In the genomic region with DNA sequence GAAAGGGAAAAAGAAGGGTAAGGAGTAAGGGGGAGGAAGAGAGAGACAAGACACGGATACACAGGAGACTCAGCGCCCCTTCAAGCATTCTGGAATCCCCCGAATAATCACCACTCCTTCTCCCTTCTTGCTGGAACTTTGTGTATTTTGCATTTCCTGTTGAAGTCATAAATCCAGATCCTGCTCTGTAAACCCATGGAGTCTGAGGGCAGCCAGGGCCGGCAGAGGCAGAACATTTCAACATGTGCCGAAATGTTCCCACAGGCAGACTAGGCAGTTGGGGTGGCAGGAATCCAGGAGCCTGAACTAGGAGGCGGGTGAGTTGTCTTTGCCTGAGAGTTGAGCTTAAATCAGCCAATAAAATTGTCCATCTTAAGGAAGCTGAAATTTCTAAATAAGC, we compare ENCODE assay signal across 9 cellular contexts.
DNase-seq lines count a peak whose midpoint lies in the region; ATAC-seq and TF ChIP-seq lines count a peak whose summit lies in the region.
"Had no signal": no experiment of that assay in that cellular context is flagged by ENCODE, and none has a peak within 500 bp of the region (broad histone marks: within the 10 kb centered on the region; RNA-seq: fewer than 3 reads in every experiment).

No MANE protein-coding gene starts in this region.

- TF ChIP-seq CTCF in HFF-Myc (IDR thresholded peaks at IDR 0.05; ENCODE audit: low read depth, low read length, missing control alignments): no peak
- no peak for TF ChIP-seq CTCF in coronary artery (IDR thresholded peaks at IDR 0.05)
- no peak for TF ChIP-seq CTCF in liver (IDR thresholded peaks at IDR 0.05; ENCODE audit: low read depth, low read length, missing input control)
- TF ChIP-seq CTCF in stomach (IDR thresholded peaks at IDR 0.05): no peak
- TF ChIP-seq CTCF in progenitor cell of endocrine pancreas (IDR thresholded peaks at IDR 0.05; ENCODE audit: unreplicated experiment): no peak

- no peaks in the 10 kb centered on the region for H3K27me3 ChIP-seq in liver (ENCODE audit: control insufficient read depth in 4 of 4, insufficient read depth in 4 of 4, low read length in 3 of 4)
- peaks cover 0 to 5% (median 0%) of the 10 kb centered on the region in 3 donors for H3K27me3 ChIP-seq in stomach

- no peak for ATAC-seq in GM18868 (IDR thresholded peaks at IDR 0.05; ENCODE audit: unreplicated experiment)

- H3K27me3 Mint-ChIP-seq in progenitor cell of endocrine pancreas: peaks cover 18% of the 10 kb centered on the region

- H3K4me1 ChIP-seq in liver (ENCODE audit: control insufficient read depth in 4 of 4, insufficient read depth in 4 of 4, low read length in 3 of 4) (peaks cover 0 to 6% (median 0%) of the 10 kb centered on the region in 4 donors), stomach (peaks cover 17 to 68% (median 41%) of the 10 kb centered on the region in 4 donors)

- 59% methylated on average over 6 of the region's 6 CpGs for WGBS in liver
- 44 to 63% (median 51%) methylated on average over 6 of the region's 6 CpGs for WGBS in stomach, 5 donors

- TF ChIP-seq RAD21 in liver (IDR thresholded peaks at IDR 0.05): peak in 1 of 2 donors; percentile 54

- no peak overlapping the region for H3K9ac ChIP-seq in liver (ENCODE audit: low read depth in 1 of 2, low read length in 2 of 2)

- H3K27ac Mint-ChIP-seq in progenitor cell of endocrine pancreas: no peak overlapping the region

- no peak for TF ChIP-seq POLR2A in stomach (IDR thresholded peaks at IDR 0.05)

- H3K4me3 Mint-ChIP-seq in progenitor cell of endocrine pancreas (ENCODE audit: low read depth): no peak overlapping the region

- H3K36me3 ChIP-seq in liver (ENCODE audit: control insufficient read depth in 4 of 4, insufficient read depth in 3 of 4, low read depth in 1 of 4, low read length in 3 of 4) (no peaks in the 10 kb centered on the region), stomach (no peaks in the 10 kb centered on the region)

- H3K27ac ChIP-seq in coronary artery: peak overlapping the region; percentile 91 to 92
- peak overlapping the region; percentile 25 to 75 for H3K27ac ChIP-seq in liver (ENCODE audit: low read depth in 1 of 2, low read length in 2 of 2)
- peak overlapping the region; percentile 58 to 86 (median 80) for H3K27ac ChIP-seq in stomach

- intact Hi-C loops in stomach (cut with DNase I; ENCODE audit: low total_unique reads): no loop called here

- DNase-seq in HFF-Myc (ENCODE audit: extremely low read depth, low read depth) (peak; percentile 87), coronary artery (ENCODE audit: low spot score) (peak; percentile 98), stomach (peak; percentile 61), SHP77 treated with DMSO at 0.1 percent for 48 hours (lab: John Stamatoyannopoulos, UW) (no peak), progenitor cell of endocrine pancreas (ENCODE audit: low spot score, unreplicated experiment) (no peak)
- DNase-seq in NK-92 treated with Interleukin-12 subunit alpha and Interleukin-12 subunit beta, amount 100 ng/mL, for 24 hours (lab: John Stamatoyannopoulos, UW): no peak
- DNase-seq: NCI-H146 had no signal

- TF ChIP-seq EP300 in stomach (IDR thresholded peaks at IDR 0.05): peak; percentile 79

- no peaks in the 10 kb centered on the region for H3K4me1 Mint-ChIP-seq in progenitor cell of endocrine pancreas (ENCODE audit: low read depth)

- H3K9me3 Mint-ChIP-seq in progenitor cell of endocrine pancreas (ENCODE audit: low read depth): peaks cover 5% of the 10 kb centered on the region

- no peaks in the 10 kb centered on the region for H3K36me3 Mint-ChIP-seq in progenitor cell of endocrine pancreas (ENCODE audit: insufficient read depth)

- H3K9me3 ChIP-seq in liver (ENCODE audit: control insufficient read depth in 4 of 4, low read length in 3 of 4) (no peaks in the 10 kb centered on the region), stomach (no peaks in the 10 kb centered on the region)

- H3K4me3 ChIP-seq in HFF-Myc (replicated peaks; ENCODE audit: low read depth, low read length) (0 out of 2 replicates have a peak overlapping the region, but pooled peaks have one; percentile 1), coronary artery (peak overlapping the region; percentile 29), liver (ENCODE audit: low read depth in 1 of 3, low read length in 3 of 3) (no peak overlapping the region), stomach (no peak overlapping the region)

TF ChIP-seq in liver, 16 proteins besides CTCF, POLR2A, EP300 and RAD21:
- TF ChIP-seq SP1 (IDR thresholded peaks at IDR 0.05): peak; percentile 66
- no peak for TF ChIP-seq FOXA1 (IDR thresholded peaks at IDR 0.05)
- TF ChIP-seq, protein P1, sequence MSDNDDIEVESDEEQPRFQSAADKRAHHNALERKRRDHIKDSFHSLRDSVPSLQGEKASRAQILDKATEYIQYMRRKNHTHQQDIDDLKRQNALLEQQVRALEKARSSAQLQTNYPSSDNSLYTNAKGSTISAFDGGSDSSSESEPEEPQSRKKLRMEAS (IDR thresholded peaks at IDR 0.05): no peak
- TF ChIP-seq HNF4A (conservative IDR thresholded peaks at IDR 0.05): no peak
- TF ChIP-seq TAF1 (conservative IDR thresholded peaks at IDR 0.05): no peak
- TF ChIP-seq, protein P2, sequence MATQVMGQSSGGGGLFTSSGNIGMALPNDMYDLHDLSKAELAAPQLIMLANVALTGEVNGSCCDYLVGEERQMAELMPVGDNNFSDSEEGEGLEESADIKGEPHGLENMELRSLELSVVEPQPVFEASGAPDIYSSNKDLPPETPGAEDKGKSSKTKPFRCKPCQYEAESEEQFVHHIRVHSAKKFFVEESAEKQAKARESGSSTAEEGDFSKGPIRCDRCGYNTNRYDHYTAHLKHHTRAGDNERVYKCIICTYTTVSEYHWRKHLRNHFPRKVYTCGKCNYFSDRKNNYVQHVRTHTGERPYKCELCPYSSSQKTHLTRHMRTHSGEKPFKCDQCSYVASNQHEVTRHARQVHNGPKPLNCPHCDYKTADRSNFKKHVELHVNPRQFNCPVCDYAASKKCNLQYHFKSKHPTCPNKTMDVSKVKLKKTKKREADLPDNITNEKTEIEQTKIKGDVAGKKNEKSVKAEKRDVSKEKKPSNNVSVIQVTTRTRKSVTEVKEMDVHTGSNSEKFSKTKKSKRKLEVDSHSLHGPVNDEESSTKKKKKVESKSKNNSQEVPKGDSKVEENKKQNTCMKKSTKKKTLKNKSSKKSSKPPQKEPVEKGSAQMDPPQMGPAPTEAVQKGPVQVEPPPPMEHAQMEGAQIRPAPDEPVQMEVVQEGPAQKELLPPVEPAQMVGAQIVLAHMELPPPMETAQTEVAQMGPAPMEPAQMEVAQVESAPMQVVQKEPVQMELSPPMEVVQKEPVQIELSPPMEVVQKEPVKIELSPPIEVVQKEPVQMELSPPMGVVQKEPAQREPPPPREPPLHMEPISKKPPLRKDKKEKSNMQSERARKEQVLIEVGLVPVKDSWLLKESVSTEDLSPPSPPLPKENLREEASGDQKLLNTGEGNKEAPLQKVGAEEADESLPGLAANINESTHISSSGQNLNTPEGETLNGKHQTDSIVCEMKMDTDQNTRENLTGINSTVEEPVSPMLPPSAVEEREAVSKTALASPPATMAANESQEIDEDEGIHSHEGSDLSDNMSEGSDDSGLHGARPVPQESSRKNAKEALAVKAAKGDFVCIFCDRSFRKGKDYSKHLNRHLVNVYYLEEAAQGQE (IDR thresholded peaks at IDR 0.05): no peak
- TF ChIP-seq JUND (IDR thresholded peaks at IDR 0.05): peak in 1 of 2 donors; percentile 26
- no peak for TF ChIP-seq EGR1 (IDR thresholded peaks at IDR 0.05; ENCODE audit: low read depth in 2 of 2)
- TF ChIP-seq, protein P3, sequence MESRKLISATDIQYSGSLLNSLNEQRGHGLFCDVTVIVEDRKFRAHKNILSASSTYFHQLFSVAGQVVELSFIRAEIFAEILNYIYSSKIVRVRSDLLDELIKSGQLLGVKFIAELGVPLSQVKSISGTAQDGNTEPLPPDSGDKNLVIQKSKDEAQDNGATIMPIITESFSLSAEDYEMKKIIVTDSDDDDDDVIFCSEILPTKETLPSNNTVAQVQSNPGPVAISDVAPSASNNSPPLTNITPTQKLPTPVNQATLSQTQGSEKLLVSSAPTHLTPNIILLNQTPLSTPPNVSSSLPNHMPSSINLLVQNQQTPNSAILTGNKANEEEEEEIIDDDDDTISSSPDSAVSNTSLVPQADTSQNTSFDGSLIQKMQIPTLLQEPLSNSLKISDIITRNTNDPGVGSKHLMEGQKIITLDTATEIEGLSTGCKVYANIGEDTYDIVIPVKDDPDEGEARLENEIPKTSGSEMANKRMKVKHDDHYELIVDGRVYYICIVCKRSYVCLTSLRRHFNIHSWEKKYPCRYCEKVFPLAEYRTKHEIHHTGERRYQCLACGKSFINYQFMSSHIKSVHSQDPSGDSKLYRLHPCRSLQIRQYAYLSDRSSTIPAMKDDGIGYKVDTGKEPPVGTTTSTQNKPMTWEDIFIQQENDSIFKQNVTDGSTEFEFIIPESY (IDR thresholded peaks at IDR 0.05): no peak
- TF ChIP-seq GABPA (IDR thresholded peaks at IDR 0.05 in 1 of 2, conservative IDR thresholded peaks at IDR 0.05 in 1 of 2): peak in 1 of 2 donors; percentile 22
- TF ChIP-seq, protein P4, sequence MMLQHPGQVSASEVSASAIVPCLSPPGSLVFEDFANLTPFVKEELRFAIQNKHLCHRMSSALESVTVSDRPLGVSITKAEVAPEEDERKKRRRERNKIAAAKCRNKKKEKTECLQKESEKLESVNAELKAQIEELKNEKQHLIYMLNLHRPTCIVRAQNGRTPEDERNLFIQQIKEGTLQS (IDR thresholded peaks at IDR 0.05): no peak
- TF ChIP-seq RXRA (IDR thresholded peaks at IDR 0.05): peak; percentile 38 to 58
- TF ChIP-seq FOXA2 (IDR thresholded peaks at IDR 0.05): no peak
- peak; percentile 89 for TF ChIP-seq NR2F2 (IDR thresholded peaks at IDR 0.05)
- TF ChIP-seq HNF4G (IDR thresholded peaks at IDR 0.05): no peak
- TF ChIP-seq YY1 (IDR thresholded peaks at IDR 0.05): no peak

Comparison
In these comparisons a context has a peak if more than half of its experiments do, and no peak if none do; other contexts are left out.
1. DNase-seq: peak in HFF-Myc (single experiment), coronary artery (single experiment) and stomach (single experiment); none in SHP77 treated with DMSO at 0.1 percent for 48 hours (single experiment), NK-92 treated with Interleukin-12 subunit alpha and Interleukin-12 subunit beta, amount 100 ng/mL, for 24 hours (single experiment) and progenitor cell of endocrine pancreas (single experiment).
2. H3K4me3 ChIP-seq: peak in HFF-Myc (single experiment) and coronary artery (single experiment); none in liver (0 of 3) and stomach (0 of 4).
3. Peak in every context shown above with its lines, with median percentiles within 50 percentile points of each other: H3K27ac ChIP-seq.